Comparison of ENCODE assay signal across 12 cellular contexts in genomic region chr17:40707720-40708119, GRCh38. TPM values are rescaled to one million over a fixed set of nuclear protein-coding genes. Genes with fewer than 3 reads are reported as not detected.
A peak's percentile ranks its signal among the peaks of the same experiment; 100 is the strongest.
DNase-seq lines count a peak whose midpoint lies in the region; FAIRE-seq and TF ChIP-seq lines count a peak whose summit lies in the region.
"Had no signal": no experiment of that assay in that cellular context is flagged by ENCODE, and none has a peak within 500 bp of the region (broad histone marks: within the 10 kb centered on the region; RNA-seq: fewer than 3 reads in every experiment).

No MANE protein-coding gene starts in this region.

- H3K4me1 ChIP-seq in kidney (ENCODE audit: control insufficient read depth in 1 of 2, insufficient read depth in 1 of 2, low read depth in 1 of 2, low read length in 2 of 2) (no peaks in the 10 kb centered on the region), spleen (peaks cover 0 to 7% (median 1%) of the 10 kb centered on the region in 6 donors)

- H3K27me3 ChIP-seq in bronchial epithelial cell (ENCODE audit: control insufficient read depth, insufficient read depth, low read length) (no peaks in the 10 kb centered on the region), spleen (replicated peaks in 1 of 7) (peaks cover 0 to 16% (median 0%) of the 10 kb centered on the region in 7 donors)

- no peak overlapping the region for H3K4me3 Mint-ChIP-seq in activated CD4-positive, alpha-beta T cell treated with anti-CD3 and anti-CD28 coated beads, Interleukin-2, amount 10 ng/mL, durations not matched to agents 24 days and 14 days
- H3K4me3 Mint-ChIP-seq: CD14-positive monocyte; naive thymus-derived CD4-positive, alpha-beta T cell had no signal

- no peaks in the 10 kb centered on the region for H3K36me3 Mint-ChIP-seq in activated CD4-positive, alpha-beta T cell treated with anti-CD3 and anti-CD28 coated beads, Interleukin-2, amount 10 ng/mL, durations not matched to agents 24 days and 14 days (ENCODE audit: low read depth)
- H3K36me3 Mint-ChIP-seq: CD14-positive monocyte; naive thymus-derived CD4-positive, alpha-beta T cell had no signal

- H3K4me3 ChIP-seq in bronchial epithelial cell (ENCODE audit: low read depth, low read length) = no peak overlapping the region
- H3K4me3 ChIP-seq in kidney (ENCODE audit: low read length in 2 of 2) = no peak overlapping the region
- no peak overlapping the region for H3K4me3 ChIP-seq in spleen

- H3K27ac ChIP-seq in kidney (ENCODE audit: low read depth in 2 of 2, low read length in 2 of 2) (no peak overlapping the region), spleen (peak overlapping the region; percentile 19 to 78 (median 64))

- H3K9me3 ChIP-seq in kidney (ENCODE audit: control insufficient read depth in 1 of 2, low read length in 2 of 2) = no peaks in the 10 kb centered on the region
- no peaks in the 10 kb centered on the region for H3K9me3 ChIP-seq in spleen

- H3K36me3 ChIP-seq in bronchial epithelial cell (ENCODE audit: control insufficient read depth, insufficient read depth, low read length) (no peaks in the 10 kb centered on the region), kidney (ENCODE audit: control insufficient read depth in 1 of 2, insufficient read depth in 2 of 2, low read length in 2 of 2) (no peaks in the 10 kb centered on the region), spleen (no peaks in the 10 kb centered on the region)

- no peak overlapping the region for H3K9ac ChIP-seq in kidney (ENCODE audit: low read length in 2 of 2)

- H3K9me3 Mint-ChIP-seq in activated CD4-positive, alpha-beta T cell treated with anti-CD3 and anti-CD28 coated beads, Interleukin-2, amount 10 ng/mL, durations not matched to agents 24 days and 14 days = no peaks in the 10 kb centered on the region

- FAIRE-seq in bronchial epithelial cell (lab: Jason Lieb, UNC) (peak; percentile 28), kidney (lab: Jason Lieb, UNC) (no peak)

- peak; percentile 21 for DNase-seq in M059J (ENCODE audit: low read depth)
- peak; percentile 51 for DNase-seq in bronchial epithelial cell (ENCODE audit: low read depth)
- peak; percentile 76 for DNase-seq in kidney
- no peak for DNase-seq in spleen
- no peak for DNase-seq in occipital lobe (lab: John Stamatoyannopoulos, UW)
- no peak for DNase-seq in NCI-H69 (lab: John Stamatoyannopoulos, UW)
- DNase-seq in activated CD4-positive, alpha-beta T cell treated with anti-CD3 and anti-CD28 coated beads, Interleukin-2, amount 10 ng/mL, durations not matched to agents 24 days and 14 days = no peak
- DNase-seq in Ammon's horn (ENCODE audit: low spot score) = no peak
- DNase-seq: naive thymus-derived CD4-positive, alpha-beta T cell; RPMI8226 had no signal

- TF ChIP-seq CTCF in bronchial epithelial cell (IDR thresholded peaks at IDR 0.05; ENCODE audit: insufficient read depth, low read length, severe bottlenecking) (no peak), kidney (IDR thresholded peaks at IDR 0.05; ENCODE audit: borderline replicate concordance, extremely low read depth, insufficient read depth) (no peak), spleen (IDR thresholded peaks at IDR 0.05 in 8 of 11, conservative IDR thresholded peaks at IDR 0.05 in 3 of 11) (no peak)

- no peak for TF ChIP-seq POLR2A in spleen (IDR thresholded peaks at IDR 0.05)

- H3K27me3 Mint-ChIP-seq in activated CD4-positive, alpha-beta T cell treated with anti-CD3 and anti-CD28 coated beads, Interleukin-2, amount 10 ng/mL, durations not matched to agents 24 days and 14 days = peaks cover 25% of the 10 kb centered on the region

- no peaks in the 10 kb centered on the region for H3K4me1 Mint-ChIP-seq in activated CD4-positive, alpha-beta T cell treated with anti-CD3 and anti-CD28 coated beads, Interleukin-2, amount 10 ng/mL, durations not matched to agents 24 days and 14 days
- H3K4me1 Mint-ChIP-seq: naive thymus-derived CD4-positive, alpha-beta T cell had no signal

- 37 to 51% (median 42%) methylated on average over 7 of the region's 7 CpGs for WGBS in spleen, 5 donors

- intact Hi-C loops in kidney (cut with DNase I) = no loop called here
- intact Hi-C loops in spleen (cut with DNase I; ENCODE audit: low total_unique reads) = no loop called here
- intact Hi-C loops in activated CD4-positive, alpha-beta T cell treated with anti-CD3 and anti-CD28 coated beads, Interleukin-2, amount 10 ng/mL, durations not matched to agents 24 days and 14 days (cut with micrococcal nuclease) = no loop called here

- no peak overlapping the region for H3K27ac Mint-ChIP-seq in activated CD4-positive, alpha-beta T cell treated with anti-CD3 and anti-CD28 coated beads, Interleukin-2, amount 10 ng/mL, durations not matched to agents 24 days and 14 days
- H3K27ac Mint-ChIP-seq: naive thymus-derived CD4-positive, alpha-beta T cell had no signal

RNA-seq across cellular contexts. Expression of gene KRT24, which starts 4.2 kb away (rescaled TPM):
- total RNA-seq in M059J (2014; rRNA removed; shearing (Covaris generic)) = not detected in 2 replicates
- 1.6 and 9.1 TPM in 2 replicates for total RNA-seq in bronchial epithelial cell
- total RNA-seq in kidney = 0.31 TPM
- not detected for polyA plus RNA-seq in kidney (ENCODE audit: insufficient read depth, low read depth, low replicate concordance)
- total RNA-seq in spleen = not detected
- polyA plus RNA-seq in spleen = under 1 TPM in 1 of 3 donors, not detected in 2; 0.03 TPM
- total RNA-seq in occipital lobe = not detected
- not detected in 2 replicates for total RNA-seq in activated CD4-positive, alpha-beta T cell treated with anti-CD3 and anti-CD28 coated beads, Interleukin-2, amount 10 ng/mL, durations not matched to agents 24 days and 14 days
- total RNA-seq: LHCN-M2; naive thymus-derived CD4-positive, alpha-beta T cell had no signal
- polyA plus RNA-seq: CD14-positive monocyte; naive thymus-derived CD4-positive, alpha-beta T cell had no signal

RNA-seq across cellular contexts. Expression of gene KRT222, which starts 42.7 kb away (rescaled TPM):
- 0.07 TPM in 1 of 2 replicates, not detected in the other for total RNA-seq in M059J (2014; rRNA removed; shearing (Covaris generic))
- total RNA-seq in bronchial epithelial cell = not detected in 2 replicates
- 6.6 TPM for total RNA-seq in kidney
- polyA plus RNA-seq in kidney (ENCODE audit: insufficient read depth, low read depth, low replicate concordance) = 1.2 TPM
- total RNA-seq in spleen = 10 to 100 TPM in 2 of 7 donors, 1 to 10 TPM in 5; 3.4 to 13.7 (median 5.3) TPM
- polyA plus RNA-seq in spleen = 1 to 10 TPM; 2.2 to 6.2 (median 3.8) TPM
- 3.6 TPM for total RNA-seq in occipital lobe
- not detected in 2 replicates for total RNA-seq in activated CD4-positive, alpha-beta T cell treated with anti-CD3 and anti-CD28 coated beads, Interleukin-2, amount 10 ng/mL, durations not matched to agents 24 days and 14 days
- total RNA-seq: LHCN-M2; naive thymus-derived CD4-positive, alpha-beta T cell had no signal
- polyA plus RNA-seq: CD14-positive monocyte; naive thymus-derived CD4-positive, alpha-beta T cell had no signal

RNA-seq across cellular contexts. Expression of gene KRT25, which starts 47.4 kb away (rescaled TPM):
- not detected in 2 replicates for total RNA-seq in M059J (2014; rRNA removed; shearing (Covaris generic))
- total RNA-seq in bronchial epithelial cell (not detected in 2 replicates), kidney (not detected), spleen (not detected), occipital lobe (not detected)
- polyA plus RNA-seq in kidney (ENCODE audit: insufficient read depth, low read depth, low replicate concordance) (not detected), spleen (not detected)
- total RNA-seq in activated CD4-positive, alpha-beta T cell treated with anti-CD3 and anti-CD28 coated beads, Interleukin-2, amount 10 ng/mL, durations not matched to agents 24 days and 14 days = not detected in 2 replicates
- total RNA-seq: LHCN-M2; naive thymus-derived CD4-positive, alpha-beta T cell had no signal
- polyA plus RNA-seq: CD14-positive monocyte; naive thymus-derived CD4-positive, alpha-beta T cell had no signal

Comparison
In these comparisons a context has a peak if more than half of its experiments do, and no peak if none do; other contexts are left out.
1. DNase-seq: peak in M059J (single experiment), bronchial epithelial cell (single experiment) and kidney (single experiment); none in spleen (single experiment), occipital lobe (single experiment), NCI-H69 (single experiment), activated CD4-positive, alpha-beta T cell treated with anti-CD3 and anti-CD28 coated beads, Interleukin-2, amount 10 ng/mL, durations not matched to agents 24 days and 14 days (single experiment) and Ammon's horn (single experiment).
2. H3K27ac ChIP-seq: peak in spleen (8 of 8); none in kidney (0 of 2).